22 cellular contexts compared by ENCODE assay signal in the genomic region with DNA sequence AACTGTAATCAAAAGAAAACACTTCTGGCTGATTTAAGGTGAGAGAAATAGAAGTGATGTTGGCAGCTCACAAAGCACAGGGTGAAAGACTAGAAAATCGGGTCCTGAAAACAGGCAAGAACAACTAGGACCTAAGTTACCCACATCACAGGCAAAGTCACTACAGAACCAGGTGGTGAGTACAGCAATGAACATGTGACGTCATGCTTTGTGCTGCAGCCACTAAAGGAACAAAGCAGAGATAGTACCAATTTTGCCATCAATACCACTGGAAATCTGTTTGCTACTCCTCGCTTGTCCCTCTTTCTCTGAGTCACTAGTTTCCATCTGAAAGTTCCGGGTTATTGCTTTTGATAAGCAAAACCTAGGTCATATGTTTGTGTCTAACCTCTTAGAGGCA.
"Had no signal": no experiment of that assay in that cellular context is flagged by ENCODE, and none has a peak within 500 bp of the region (broad histone marks: within the 10 kb centered on the region; RNA-seq: fewer than 3 reads in every experiment).

No MANE protein-coding gene starts in this region.

- H3K9me3 ChIP-seq: Peyer's patch, SJCRH30 had no signal

- H2AFZ ChIP-seq: PC-9 had no signal

- H3K36me3 ChIP-seq: Peyer's patch, SJCRH30 had no signal

- H3K4me1 ChIP-seq: Peyer's patch, SJCRH30 had no signal

- H3K27ac ChIP-seq: KMS-11, PC-9, Peyer's patch, SJCRH30 had no signal

- H3K4me3 ChIP-seq: K562, PC-9, Peyer's patch, SJCRH30 had no signal

- H3K4me2 ChIP-seq: KMS-11, PC-9 had no signal

- DNase-seq: Kasumi-1; MM.1S; NCI-H1092 treated with DMSO at 0.1 percent for 48 hours; NCI-H1436; NCI-H187; NCI-H2029; NCI-H226; NCI-H446; NCI-H510A; NCI-H524 treated with DMSO at 0.1 percent for 48 hours; NCI-H69; NCI-H774; NK-92 treated with Interleukin-12 subunit alpha and Interleukin-12 subunit beta, amount 100 ng/mL, for 24 hours; PC-9; Peyer's patch; SHP77 treated with DMSO at 0.1 percent for 48 hours; T-helper 1 cell had no signal

- H3K27me3 ChIP-seq: Peyer's patch, SJCRH30 had no signal

- ATAC-seq: K562, Right ventricle myocardium inferior, SK-N-SH treated with all-trans-retinoic acid at 6 μM for 48 hours had no signal

- H3K9ac ChIP-seq: KMS-11 had no signal
